In genomic region chr6:85580104-85580877, GRCh38 we compare ENCODE assay signal across 9 cellular contexts. TPM values are rescaled to one million over a fixed set of nuclear protein-coding genes. Genes with fewer than 3 reads are reported as not detected.
DNase-seq lines count a peak whose midpoint lies in the region; ATAC-seq lines count a peak whose summit lies in the region.
"Had no signal": no experiment of that assay in that cellular context is flagged by ENCODE, and none has a peak within 500 bp of the region (broad histone marks: within the 10 kb centered on the region; RNA-seq: fewer than 3 reads in every experiment).

No MANE protein-coding gene starts in this region.

- H3K36me3 Mint-ChIP-seq in CD4-positive, alpha-beta memory T cell = peaks cover 47 to 50% of the 10 kb centered on the region in 2 donors

- peak overlapping the region in 1 of 8 donors; percentile 26 for H3K4me3 Mint-ChIP-seq in CD4-positive, alpha-beta memory T cell

- peaks cover 26 to 35% (median 29%) of the 10 kb centered on the region in 4 donors for H3K4me1 Mint-ChIP-seq in CD4-positive, alpha-beta memory T cell

- H3K27ac Mint-ChIP-seq in CD4-positive, alpha-beta memory T cell = peak overlapping the region in 1 of 7 donors; percentile 44

- peaks cover 13% of the 10 kb centered on the region; the same call in 1 of the 2 replicates for H3K4me1 ChIP-seq in HUES64 (ENCODE audit: insufficient read depth, low read length)
- peaks cover 24% of the 10 kb centered on the region for H3K4me1 ChIP-seq in CD4-positive, alpha-beta memory T cell (ENCODE audit: insufficient read depth, low read length)

- no peaks in the 10 kb centered on the region for H3K27me3 Mint-ChIP-seq in CD4-positive, alpha-beta memory T cell

- WGBS in HUES64 = 93% methylated on average over 5 of the region's 5 CpGs

- H3K9me3 ChIP-seq in HUES64 (ENCODE audit: insufficient read depth, low read depth, low read length) = peaks cover 7% of the 10 kb centered on the region; the same call in 1 of the 2 replicates
- H3K9me3 ChIP-seq in CD4-positive, alpha-beta memory T cell (ENCODE audit: control insufficient read depth in 1 of 2, low read length in 2 of 2) = no peaks in the 10 kb centered on the region

- CTCF ChIA-PET in CD4-positive, alpha-beta memory T cell (lab: Charles Lee; ENCODE audit: partially characterized antibody) = no interaction called here

- DNase-seq in Right ventricle myocardium inferior (ENCODE audit: missing footprints) (no peak), cardiac septum (ENCODE audit: low spot score) (no peak), SKM-1 (lab: John Stamatoyannopoulos, UW; ENCODE audit: unreplicated experiment) (no peak), GF-D8 (lab: John Stamatoyannopoulos, UW) (no peak)
- no peak for DNase-seq in CD4-positive, alpha-beta memory T cell
- DNase-seq: activated CD4-positive, CD25-positive, alpha-beta regulatory T cell had no signal

- peaks cover 3 to 36% (median 29%) of the 10 kb centered on the region in 8 donors for H3K9me3 Mint-ChIP-seq in CD4-positive, alpha-beta memory T cell

- peak; percentile 34 for ATAC-seq in Right ventricle myocardium inferior
- ATAC-seq in esophagus mucosa = peak; percentile 72
- no peak for ATAC-seq in GM18517 (IDR thresholded peaks at IDR 0.05; ENCODE audit: unreplicated experiment)

- H3K27ac ChIP-seq in HUES64 (ENCODE audit: low read depth, low read length) = 0 out of 2 replicates have a peak overlapping the region, but pooled peaks have one; percentile 13
- H3K27ac ChIP-seq in CD4-positive, alpha-beta memory T cell (ENCODE audit: low read depth, low read length) = no peak overlapping the region

- H3K27me3 ChIP-seq in HUES64 (ENCODE audit: insufficient read depth, low read length) = no peaks in the 10 kb centered on the region
- no peaks in the 10 kb centered on the region for H3K27me3 ChIP-seq in CD4-positive, alpha-beta memory T cell (ENCODE audit: insufficient read depth, low read length)

- POLR2A ChIA-PET in CD4-positive, alpha-beta memory T cell (lab: Charles Lee; ENCODE audit: partially characterized antibody) = interaction anchor here (0.8 to 3.1 kb wide), 3 partner anchors 13 to 98 kb away, joined by 3 to 11 read pairs (median 3); partner anchors contain the start of gene SNX14

- no peak overlapping the region for H3K4me3 ChIP-seq in HUES64 (ENCODE audit: low read length)
- no peak overlapping the region for H3K4me3 ChIP-seq in CD4-positive, alpha-beta memory T cell (ENCODE audit: low read length in 2 of 2)

- no peaks in the 10 kb centered on the region for H3K36me3 ChIP-seq in HUES64 (ENCODE audit: insufficient read depth, low read length)
- H3K36me3 ChIP-seq in CD4-positive, alpha-beta memory T cell (ENCODE audit: insufficient read depth, low read length) = peaks cover 8% of the 10 kb centered on the region

- no peak overlapping the region; the same call in 1 of the 2 replicates for H3K9ac ChIP-seq in HUES64 (ENCODE audit: low read depth, low read length)

- intact Hi-C loops in Right ventricle myocardium inferior (cut with DNase I) (no loop called here), cardiac septum (cut with DNase I) (no loop called here)
- intact Hi-C loops in CD4-positive, alpha-beta memory T cell (cut with micrococcal nuclease) = no loop called here

RNA-seq across cellular contexts. Expression of gene SNX14, which starts 13.4 kb away (rescaled TPM):
- 24.3 TPM for total RNA-seq in Right ventricle myocardium inferior
- total RNA-seq in cardiac septum = 43.0 TPM
- 20.4 TPM for polyA plus RNA-seq in HUES64 (2013, experiment 1 of 2)
- polyA plus RNA-seq in HUES64 (2013, experiment 2 of 2) = 22.2 TPM
- 35.2 TPM for total RNA-seq in esophagus mucosa
- 10 to 100 TPM; 63.0 to 70.3 TPM for total RNA-seq in CD4-positive, alpha-beta memory T cell
- 10 to 100 TPM; 42.6 to 58.7 TPM for polyA plus RNA-seq in CD4-positive, alpha-beta memory T cell
